3 cellular contexts compared by ENCODE assay signal in genomic region chr20:3171391-3172125, GRCh38.
TF ChIP-seq lines count a peak whose summit lies in the region.

No MANE protein-coding gene starts in this region.

TF ChIP-seq in SK-N-SH, 30 proteins besides CTCF, POLR2A, EP300 and RAD21 (continued from another document):
- TF ChIP-seq FOXJ3 (CRISPR knock-in tag; IDR thresholded peaks at IDR 0.05) (no peak), FOSL2 (IDR thresholded peaks at IDR 0.05; ENCODE audit: borderline replicate concordance, low read depth) (no peak), IRF3 (IDR thresholded peaks at IDR 0.05; ENCODE audit: low read depth, low read length) (no peak), ELF1 (IDR thresholded peaks at IDR 0.05) (no peak)
TF ChIP-seq in SK-N-SH: peak in this region for 0.

TF ChIP-seq in SK-N-SH treated with all-trans-retinoic acid at 6 μM for 48 hours, 23 proteins besides CTCF, POLR2A, EP300 and RAD21 (continued from another document):
- TF ChIP-seq CREB5 (CRISPR knock-in tag; IDR thresholded peaks at IDR 0.05; ENCODE audit: low read depth) (no peak), ISL1 (CRISPR knock-in tag; IDR thresholded peaks at IDR 0.05) (no peak), ZNF565 (CRISPR knock-in tag; conservative IDR thresholded peaks at IDR 0.05; ENCODE audit: low read depth) (no peak), TOX (CRISPR knock-in tag; IDR thresholded peaks at IDR 0.05; ENCODE audit: borderline replicate concordance) (no peak), ARNTL (CRISPR knock-in tag; IDR thresholded peaks at IDR 0.05; ENCODE audit: borderline replicate concordance, low read depth) (no peak), PPARA (CRISPR knock-in tag; IDR thresholded peaks at IDR 0.05; ENCODE audit: borderline replicate concordance) (no peak), ZFP30 (CRISPR knock-in tag; IDR thresholded peaks at IDR 0.05) (no peak), ZFP3 (CRISPR knock-in tag; IDR thresholded peaks at IDR 0.05) (no peak), TCF4 (CRISPR knock-in tag; IDR thresholded peaks at IDR 0.05; ENCODE audit: borderline replicate concordance) (no peak), BACH2 (CRISPR knock-in tag; IDR thresholded peaks at IDR 0.05; ENCODE audit: borderline replicate concordance) (no peak), POU6F1 (CRISPR knock-in tag; IDR thresholded peaks at IDR 0.05; ENCODE audit: borderline replicate concordance, low read depth) (no peak), ZNF8 (CRISPR knock-in tag; IDR thresholded peaks at IDR 0.05) (no peak), ESRRG (CRISPR knock-in tag; IDR thresholded peaks at IDR 0.05) (no peak), SNAI2 (CRISPR knock-in tag; IDR thresholded peaks at IDR 0.05) (no peak), GLIS3 (CRISPR knock-in tag; IDR thresholded peaks at IDR 0.05) (no peak), TSHZ2 (CRISPR knock-in tag; IDR thresholded peaks at IDR 0.05) (no peak), ZNF70 (CRISPR knock-in tag; IDR thresholded peaks at IDR 0.05) (no peak), CSDC2 (CRISPR knock-in tag; IDR thresholded peaks at IDR 0.05) (no peak), RARB (CRISPR knock-in tag; IDR thresholded peaks at IDR 0.05) (no peak)
TF ChIP-seq in SK-N-SH treated with all-trans-retinoic acid at 6 μM for 48 hours: peak in this region for 0.

TF ChIP-seq in neural cell, 6 proteins besides CTCF, POLR2A, EP300 and RAD21 (continued from another document):
- TF ChIP-seq REST (IDR thresholded peaks at IDR 0.05; ENCODE audit: borderline replicate concordance), result no peak
- no peak for TF ChIP-seq POLR2AphosphoS5 (IDR thresholded peaks at IDR 0.05)
- TF ChIP-seq TAF1 (IDR thresholded peaks at IDR 0.05; ENCODE audit: low read depth), result no peak
- no peak for TF ChIP-seq EZH2 (IDR thresholded peaks at IDR 0.05; ENCODE audit: borderline replicate concordance, insufficient read depth, low read length, poor library complexity, severe bottlenecking)
